Comparison of ENCODE assay signal across 9 cellular contexts in the genomic region with DNA sequence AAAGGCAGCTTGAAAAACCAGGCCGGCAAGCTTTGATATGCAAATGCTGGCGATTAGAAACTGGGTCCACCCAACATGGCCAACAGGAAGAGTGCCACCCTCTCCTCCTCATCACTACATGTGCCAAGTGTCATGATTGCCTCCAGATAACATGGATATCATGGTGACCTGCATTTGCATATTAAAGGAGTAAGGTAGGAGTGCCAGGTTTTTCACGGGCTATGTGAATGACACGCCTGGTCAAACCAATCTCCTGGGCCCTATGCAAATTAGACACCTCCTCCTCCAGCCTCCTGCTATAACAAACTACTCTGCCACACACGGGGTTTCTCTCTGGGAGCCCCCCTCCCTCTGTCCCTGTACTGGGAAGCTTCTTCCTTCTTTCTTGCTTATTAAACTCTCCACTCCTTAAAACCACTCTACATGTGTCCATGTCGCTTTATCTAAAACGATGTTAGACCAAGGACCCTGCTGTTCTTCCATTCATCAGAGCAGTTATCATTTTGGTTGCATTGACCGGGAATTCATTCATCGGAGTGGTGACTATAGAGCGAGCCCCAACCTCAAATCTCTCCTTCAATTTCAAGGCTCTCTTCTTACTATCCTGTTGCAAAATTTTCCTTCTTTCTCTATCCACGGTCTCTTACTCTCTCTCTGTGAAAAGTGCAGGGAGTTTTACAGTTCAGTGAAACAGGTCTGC. TPM values are rescaled to one million over a fixed set of nuclear protein-coding genes. Genes with fewer than 3 reads are reported as not detected.
DNase-seq lines count a peak whose midpoint lies in the region; ATAC-seq, FAIRE-seq and TF ChIP-seq lines count a peak whose summit lies in the region.
"Had no signal": no experiment of that assay in that cellular context is flagged by ENCODE, and none has a peak within 500 bp of the region (broad histone marks: within the 10 kb centered on the region; RNA-seq: fewer than 3 reads in every experiment).

No MANE protein-coding gene starts in this region.

- H2BK20ac ChIP-seq in H1 (ENCODE audit: low read length) = no peak overlapping the region

- H3K9me3 ChIP-seq in H1 (ENCODE audit: insufficient read depth in 2 of 2, low read depth in 1 of 2, low read length in 1 of 2) (no peaks in the 10 kb centered on the region), neuron (ENCODE audit: low read length) (no peaks in the 10 kb centered on the region)

- H2BK15ac ChIP-seq in H1 (ENCODE audit: low read length) = no peak overlapping the region

- no peaks in the 10 kb centered on the region for H3K36me3 ChIP-seq in H1 (ENCODE audit: control insufficient read depth in 2 of 4, insufficient read depth in 4 of 4, low read length in 3 of 4)
- H3K36me3 ChIP-seq in neuron (ENCODE audit: insufficient read depth, low read length) = no peaks in the 10 kb centered on the region

- FAIRE-seq in H1 (lab: Jason Lieb, UNC) = no peak

- H2AFZ ChIP-seq in H1 (ENCODE audit: low read length) (peak overlapping the region; percentile 74; the same call in 1 of the 2 replicates), neuron (ENCODE audit: low read depth, low read length) (peak overlapping the region; percentile 55)

- H3K4me1 Mint-ChIP-seq in osteocyte (ENCODE audit: unreplicated experiment) = peaks cover 4% of the 10 kb centered on the region

- TF ChIP-seq RAD21 in H1 (IDR thresholded peaks at IDR 0.05 in 1 of 2, conservative IDR thresholded peaks at IDR 0.05 in 1 of 2; ENCODE audit: low read depth in 2 of 2, low read length in 2 of 2) = no peak

- H4K20me1 ChIP-seq in H1 (replicated peaks in 1 of 2; ENCODE audit: control insufficient read depth in 1 of 2, insufficient read depth in 2 of 2, low read length in 2 of 2) = no peaks in the 10 kb centered on the region

- no peak overlapping the region for H4K91ac ChIP-seq in H1 (replicated peaks; ENCODE audit: insufficient read length, low read length)

- H3K18ac ChIP-seq in H1 (ENCODE audit: extremely low read depth, low read length) = no peak overlapping the region; the same call in 1 of the 2 replicates

- H3K9ac ChIP-seq in H1 (replicated peaks in 1 of 4; ENCODE audit: extremely low read depth in 1 of 4, low read depth in 3 of 4, low read length in 3 of 4) = peak overlapping the region in 1 of 4 experiments; percentile 14; a peak in 1 of 7 replicates

- ATAC-seq in GM19023 (IDR thresholded peaks at IDR 0.05; ENCODE audit: unreplicated experiment) = peak; percentile 7

- no peaks in the 10 kb centered on the region for H3K9me3 Mint-ChIP-seq in osteocyte (ENCODE audit: unreplicated experiment)

- H3K79me1 ChIP-seq in H1 (ENCODE audit: low read depth, low read length) = no peaks in the 10 kb centered on the region

- H3K4me3 ChIP-seq in H1 (ENCODE audit: extremely low read depth in 1 of 4, insufficient read depth in 2 of 4, low read depth in 3 of 4, low read length in 4 of 4) = peak overlapping the region; percentile 40 to 63 (median 46); a peak in 7 of 8 replicates
- H3K4me3 ChIP-seq in neuron (ENCODE audit: low read length) = peak overlapping the region; percentile 20

- H3K4me1 ChIP-seq in H1 (replicated peaks in 1 of 4; ENCODE audit: control insufficient read depth in 3 of 4, insufficient read depth in 4 of 4, low read length in 3 of 4) (peaks cover 4 to 21% (median 11%) of the 10 kb centered on the region in 4 experiments; a peak in 6 of 7 replicates), neuron (ENCODE audit: insufficient read depth, low read length) (peaks cover 10% of the 10 kb centered on the region)

- no peak overlapping the region; the same call in 1 of the 2 replicates for H2BK12ac ChIP-seq in H1 (ENCODE audit: low read depth, low read length)

- no peak overlapping the region for H3K27ac ChIP-seq in H1 (ENCODE audit: low read depth, low read length)

- H2AK5ac ChIP-seq in H1 (ENCODE audit: low read depth, low read length) = no peak overlapping the region

- TF ChIP-seq POLR2A in H1 (IDR thresholded peaks at IDR 0.05; ENCODE audit: control extremely low read depth in 1 of 2, low read depth in 2 of 2, low read length in 2 of 2) = peak in 1 of 2 experiments; percentile 23; a peak in 1 of 3 replicates

- no peak overlapping the region for H2BK5ac ChIP-seq in H1 (ENCODE audit: low read depth, low read length)

- CTCF ChIA-PET in H1 (lab: Charles Lee; ENCODE audit: partially characterized antibody) = interaction anchor here (0.6 to 9.4 kb wide), 26 partner anchors 8 to 693 kb away, joined by 3 to 45 read pairs (median 5); no protein-coding TSS in a partner anchor

- peaks cover 3% of the 10 kb centered on the region for H3K23me2 ChIP-seq in H1 (ENCODE audit: low read depth, low read length)

- TF ChIP-seq CTCF in H1 (IDR thresholded peaks at IDR 0.05; ENCODE audit: control extremely low read depth in 1 of 3, insufficient read depth in 1 of 3, low read depth in 1 of 3, low read length in 3 of 3) = no peak
- no peak for TF ChIP-seq CTCF in osteocyte (IDR thresholded peaks at IDR 0.05)

- no peak overlapping the region for H4K8ac ChIP-seq in H1 (ENCODE audit: extremely low read depth, insufficient read depth, low read length)

- peaks cover 49% of the 10 kb centered on the region for H3K27me3 Mint-ChIP-seq in osteocyte (ENCODE audit: unreplicated experiment)

- H3K4me2 ChIP-seq in H1 (ENCODE audit: insufficient read depth in 1 of 2, low read depth in 2 of 2, low read length in 2 of 2) = peak overlapping the region; percentile 71 to 76

- no peak overlapping the region for H3K27ac Mint-ChIP-seq in osteocyte (ENCODE audit: unreplicated experiment)

- H2BK120ac ChIP-seq in H1 (replicated peaks; ENCODE audit: low read depth, low read length) = no peak overlapping the region

- H3K4me3 Mint-ChIP-seq in osteocyte (ENCODE audit: unreplicated experiment) = no peak overlapping the region

- no peaks in the 10 kb centered on the region for H3K27me3 ChIP-seq in H1 (replicated peaks in 1 of 4; ENCODE audit: control insufficient read depth in 3 of 4, extremely low read depth in 1 of 4, insufficient read depth in 3 of 4, low read length in 3 of 4)
- H3K27me3 ChIP-seq in neuron (ENCODE audit: insufficient read depth, low read length) = no peaks in the 10 kb centered on the region

- H4K5ac ChIP-seq in H1 (ENCODE audit: insufficient read length, low read depth, low read length) = no peak overlapping the region

- H3K14ac ChIP-seq in H1 (ENCODE audit: insufficient read length) = no peak overlapping the region

- H3K79me2 ChIP-seq in H1 (ENCODE audit: control insufficient read depth in 1 of 2, insufficient read depth in 2 of 2, low read length in 2 of 2) = no peaks in the 10 kb centered on the region

- H3K4ac ChIP-seq in H1 (replicated peaks; ENCODE audit: insufficient read length, low read depth, low read length) = no peak overlapping the region

- no peak for TF ChIP-seq EP300 in H1 (IDR thresholded peaks at IDR 0.05; ENCODE audit: borderline replicate concordance in 1 of 2, low read depth in 2 of 2, low read length in 2 of 2)

- no peak overlapping the region for H3K56ac ChIP-seq in H1 (replicated peaks; ENCODE audit: insufficient read length, low read depth, low read length)

- POLR2A ChIA-PET in H1 (lab: Charles Lee; ENCODE audit: partially characterized antibody) = interaction anchor here (0.9 to 1.4 kb wide), 4 partner anchors 8 to 93 kb away, joined by 3 to 5 read pairs (median 4); no protein-coding TSS in a partner anchor

- H3K36me3 Mint-ChIP-seq in osteocyte (ENCODE audit: unreplicated experiment) = no peaks in the 10 kb centered on the region

- peak; percentile 71 for DNase-seq in NCI-H1048 (lab: John Stamatoyannopoulos, UW)
- DNase-seq in H1 (ENCODE audit: low read depth in 1 of 2, low spot score in 2 of 2) = peak; percentile 46 to 71
- DNase-seq in NK-92 treated with Interleukin-12 subunit alpha and Interleukin-12 subunit beta, amount 100 ng/mL, for 24 hours (lab: John Stamatoyannopoulos, UW) = no peak
- no peak for DNase-seq in osteocyte (ENCODE audit: extremely low spot score, unreplicated experiment)
- DNase-seq in effector CD8-positive, alpha-beta T cell (lab: John Stamatoyannopoulos, UW) = no peak
- DNase-seq in activated effector memory CD4-positive, alpha-beta T cell treated with anti-CD3 and anti-CD28 coated beads, Interleukin-2, amount 50 U/mL, for 16 hours = no peak

- WGBS in H1 (ENCODE audit: extremely low coverage in 1 of 2, insufficient coverage in 1 of 2, insufficient read length in 1 of 2, insufficient replicate concordance in 2 of 2, low coverage in 1 of 2, low lambda C conversion rate in 2 of 2, missing lambda C conversion rate in 1 of 2), 2 experiments = 3% methylated on average over 11 of the region's 11 CpGs; no CpG with 5 or more reads in 1 of the 2 experiments

- no peak overlapping the region for H3K23ac ChIP-seq in H1 (ENCODE audit: insufficient read length)

TF ChIP-seq in H1, 55 proteins besides CTCF, POLR2A, EP300 and RAD21 (continues in another document):
- TF ChIP-seq ASH2L (IDR thresholded peaks at IDR 0.05; ENCODE audit: low read length) (peak; percentile 15), SIN3A (conservative IDR thresholded peaks at IDR 0.05 in 1 of 2, IDR thresholded peaks at IDR 0.05 in 1 of 2; ENCODE audit: low read depth in 1 of 2, low read length in 2 of 2) (peak; percentile 18 to 37; a peak in 2 of 4 replicates), E2F6 (IDR thresholded peaks at IDR 0.05) (no peak)

RNA-seq across cellular contexts. Expression of gene APOBEC1, which starts 27.5 kb away (rescaled TPM):
- not detected in 2 replicates for total RNA-seq in H1 (2021; fragmentation: NEBNext Ultra II Directional; extraction: Animal tissue kit (Norgen Biotek cat#: 25700))
- polyA plus RNA-seq in H1 (2011; rRNA removed) = not detected in 2 replicates
- polyA plus RNA-seq in H1 (2011; cell fraction: cytosol; rRNA removed) = not detected
- polyA plus RNA-seq in H1 (2011; cell fraction: nucleus; rRNA removed) = not detected
- polyA plus RNA-seq in H1 (2012, experiment 1 of 2) = not detected in 4 replicates
- polyA plus RNA-seq in H1 (2012, experiment 2 of 2) = not detected
- polyA plus RNA-seq in H1 (2013, experiment 1 of 2) = not detected
- not detected for polyA plus RNA-seq in H1 (2013, experiment 2 of 2)
- not detected in 2 replicates for polyA minus RNA-seq in H1 (2011; rRNA and poly(A)+ RNA removed)
- polyA minus RNA-seq in H1 (2011; cell fraction: cytosol; rRNA and poly(A)+ RNA removed) = not detected
- not detected for polyA minus RNA-seq in H1 (2011; cell fraction: nucleus; rRNA and poly(A)+ RNA removed)
- total RNA-seq in osteocyte = not detected in 2 replicates
- total RNA-seq: M059J had no signal

RNA-seq across cellular contexts. Expression of gene GDF3, which starts 57.4 kb away (rescaled TPM):
- total RNA-seq in H1 (2021; fragmentation: NEBNext Ultra II Directional; extraction: Animal tissue kit (Norgen Biotek cat#: 25700)) = 12.6 and 16.8 TPM in 2 replicates
- 4.1 and 4.3 TPM in 2 replicates for polyA plus RNA-seq in H1 (2011; rRNA removed)
- 3.2 TPM for polyA plus RNA-seq in H1 (2011; cell fraction: cytosol; rRNA removed)
- polyA plus RNA-seq in H1 (2011; cell fraction: nucleus; rRNA removed) = 5.8 TPM
- 7.3 to 10.1 TPM (median 8.1 TPM) in 4 replicates for polyA plus RNA-seq in H1 (2012, experiment 1 of 2)
- 7.0 TPM for polyA plus RNA-seq in H1 (2012, experiment 2 of 2)
- polyA plus RNA-seq in H1 (2013, experiment 1 of 2) = 61.9 TPM
- polyA plus RNA-seq in H1 (2013, experiment 2 of 2) = 63.4 TPM
- polyA minus RNA-seq in H1 (2011; rRNA and poly(A)+ RNA removed) = 2.1 and 2.7 TPM in 2 replicates
- 1.8 TPM for polyA minus RNA-seq in H1 (2011; cell fraction: cytosol; rRNA and poly(A)+ RNA removed)
- polyA minus RNA-seq in H1 (2011; cell fraction: nucleus; rRNA and poly(A)+ RNA removed) = 3.1 TPM
- not detected in 2 replicates for total RNA-seq in osteocyte
- total RNA-seq: M059J had no signal

Comparison
In these comparisons a context has a peak if more than half of its experiments do, and no peak if none do; other contexts are left out.
1. DNase-seq: peak in NCI-H1048 (single experiment) and H1 (2 of 2); none in NK-92 treated with Interleukin-12 subunit alpha and Interleukin-12 subunit beta, amount 100 ng/mL, for 24 hours (single experiment), osteocyte (single experiment), effector CD8-positive, alpha-beta T cell (single experiment) and activated effector memory CD4-positive, alpha-beta T cell treated with anti-CD3 and anti-CD28 coated beads, Interleukin-2, amount 50 U/mL, for 16 hours (single experiment).
2. RNA of gene GDF3, which starts 57.4 kb away (total RNA-seq): 12.6 to 16.8 TPM in H1; not detected in osteocyte; every median in the first group is over 10 times any median in the second.